ENCODE assay signal across 1 cellular context in genomic region chr2:126645211-126645618, GRCh38.
A peak's percentile ranks its signal among the peaks of the same experiment; 100 is the strongest.
TF ChIP-seq lines count a peak whose summit lies in the region.

No MANE protein-coding gene starts in this region.

TF ChIP-seq in K562, 482 proteins besides CTCF, POLR2A, EP300 and RAD21 (continued from another document):
- peak; percentile 58 for TF ChIP-seq CHAMP1 (IDR thresholded peaks at IDR 0.05)
- no peak for TF ChIP-seq PBX2 (CRISPR knock-in tag; IDR thresholded peaks at IDR 0.05; ENCODE audit: low read depth)
- peak; percentile 64; the same call in 1 of the 2 replicates for TF ChIP-seq PBX2 (tag; conservative IDR thresholded peaks at IDR 0.05; ENCODE audit: low read depth)
- TF ChIP-seq ZNF79 (CRISPR knock-in tag; IDR thresholded peaks at IDR 0.05; ENCODE audit: low read depth) = no peak
- TF ChIP-seq MCM2 (IDR thresholded peaks at IDR 0.05; ENCODE audit: low read depth) = no peak
- TF ChIP-seq ZFP30 (CRISPR knock-in tag; IDR thresholded peaks at IDR 0.05; ENCODE audit: borderline replicate concordance) = no peak
- no peak for TF ChIP-seq KLF10 (CRISPR knock-in tag; IDR thresholded peaks at IDR 0.05)
- peak; percentile 98 for TF ChIP-seq ARID1B (IDR thresholded peaks at IDR 0.05)
- TF ChIP-seq RNF2 (IDR thresholded peaks at IDR 0.05) = peak; percentile 76; the same call in 1 of the 2 replicates
- no peak for TF ChIP-seq ARHGAP35 (IDR thresholded peaks at IDR 0.05; ENCODE audit: partially characterized antibody)
- TF ChIP-seq ZNF277 (CRISPR knock-in tag; IDR thresholded peaks at IDR 0.05; ENCODE audit: borderline replicate concordance) = no peak
- no peak for TF ChIP-seq FOS (IDR thresholded peaks at IDR 0.05; ENCODE audit: extremely low read depth, insufficient read length)
- TF ChIP-seq ZNF24 (IDR thresholded peaks at IDR 0.05) = no peak
- TF ChIP-seq ZNF124 (CRISPR knock-in tag; IDR thresholded peaks at IDR 0.05) = no peak
- TF ChIP-seq ZNF140 (CRISPR knock-in tag; IDR thresholded peaks at IDR 0.05) = no peak
- TF ChIP-seq TRIM25 (IDR thresholded peaks at IDR 0.05; ENCODE audit: borderline replicate concordance) = no peak
- no peak for TF ChIP-seq E2F3 (CRISPR knock-in tag; IDR thresholded peaks at IDR 0.05)
- TF ChIP-seq PRPF4 (IDR thresholded peaks at IDR 0.05; ENCODE audit: insufficient read depth, low read depth, low read length, poor library complexity, severe bottlenecking) = no peak
- no peak for TF ChIP-seq SNRNP70 (optimal IDR thresholded peaks at IDR 0.05; ENCODE audit: low read depth, low read length)
- TF ChIP-seq FOXA1 (IDR thresholded peaks at IDR 0.05; ENCODE audit: borderline replicate concordance) = no peak
- no peak for TF ChIP-seq ILF3 (IDR thresholded peaks at IDR 0.05; ENCODE audit: borderline replicate concordance)
- no peak for TF ChIP-seq MAFF (IDR thresholded peaks at IDR 0.05; ENCODE audit: low read length)
- no peak for TF ChIP-seq RBBP5 (IDR thresholded peaks at IDR 0.05; ENCODE audit: borderline replicate concordance, insufficient read depth, low read length, poor library complexity, severe bottlenecking)
- TF ChIP-seq BRF1 (IDR thresholded peaks at IDR 0.05; ENCODE audit: borderline replicate concordance, extremely low read depth, insufficient read length) = no peak
- no peak for TF ChIP-seq ZZZ3 (IDR thresholded peaks at IDR 0.05)
- peak; percentile 90 for TF ChIP-seq PML (IDR thresholded peaks at IDR 0.05; ENCODE audit: low read length)
- TF ChIP-seq NCOR1 (IDR thresholded peaks at IDR 0.05) = peak; percentile 95
- no peak for TF ChIP-seq FUS (optimal IDR thresholded peaks at IDR 0.05; ENCODE audit: low read depth, low read length)
- peak; percentile 46; the same call in 1 of the 2 replicates for TF ChIP-seq CREM (IDR thresholded peaks at IDR 0.05; ENCODE audit: low read depth)
- 0 out of 4 replicates have a peak, but pooled peaks of 1 of the 2 experiments have one; percentile 12 for TF ChIP-seq NRF1 (conservative IDR thresholded peaks at IDR 0.05 in 1 of 2, IDR thresholded peaks at IDR 0.05 in 1 of 2)
- no peak for TF ChIP-seq ZNF764 (CRISPR knock-in tag; IDR thresholded peaks at IDR 0.05; ENCODE audit: low read depth)
- no peak for TF ChIP-seq ASH1L (IDR thresholded peaks at IDR 0.05; ENCODE audit: borderline replicate concordance, low read depth, partially characterized antibody)
- TF ChIP-seq PYGO2 (tag; IDR thresholded peaks at IDR 0.05) = no peak
- no peak for TF ChIP-seq ZKSCAN8 (CRISPR knock-in tag; IDR thresholded peaks at IDR 0.05)
- TF ChIP-seq SMARCA5 (IDR thresholded peaks at IDR 0.05) = no peak
- TF ChIP-seq ZBTB9 (CRISPR knock-in tag; IDR thresholded peaks at IDR 0.05) = no peak
- no peak for TF ChIP-seq GABPA (tag; conservative IDR thresholded peaks at IDR 0.05; ENCODE audit: low read depth)
- TF ChIP-seq FOXP1 (CRISPR knock-in tag; IDR thresholded peaks at IDR 0.05) = no peak
- no peak for TF ChIP-seq FIP1L1 (IDR thresholded peaks at IDR 0.05; ENCODE audit: low read depth, low read length, poor library complexity, severe bottlenecking)
- no peak for TF ChIP-seq CBX1 (IDR thresholded peaks at IDR 0.05; ENCODE audit: low read depth)
- no peak for TF ChIP-seq ATF1 (CRISPR knock-in tag; IDR thresholded peaks at IDR 0.05)
- TF ChIP-seq ATF1 (tag; IDR thresholded peaks at IDR 0.05) = no peak
